ENCODE assay signal across 8 cellular contexts in genomic region chr14:93959239-93960107, GRCh38.
DNase-seq lines count a peak whose midpoint lies in the region; ATAC-seq and TF ChIP-seq lines count a peak whose summit lies in the region.

No MANE protein-coding gene starts in this region.

- TF ChIP-seq RAD21 in Ishikawa (IDR thresholded peaks at IDR 0.05; ENCODE audit: low read depth): peak; percentile 10; the same call in 1 of the 2 replicates

- no peak overlapping the region for H3K4me3 ChIP-seq in coronary artery
- H3K4me3 ChIP-seq in mucosa of rectum (ENCODE audit: low read length in 2 of 2): peak overlapping the region in 1 of 2 donors; percentile 20

- H3K9ac ChIP-seq in mucosa of rectum (ENCODE audit: low read depth in 1 of 2, low read length in 2 of 2): peak overlapping the region in 1 of 2 donors; percentile 24

- peak; percentile 100 for DNase-seq in ELR (ENCODE audit: low read depth)
- DNase-seq in activated CD4-positive, alpha-beta T cell treated with anti-CD3 and anti-CD28 coated beads for 24 hours (ENCODE audit: low read depth in 2 of 2): peak; percentile 84 to 89
- no peak for DNase-seq in coronary artery (ENCODE audit: low spot score)
- DNase-seq in stimulated activated naive CD4-positive, alpha-beta T cell treated with Interleukin-2 at 50 U/mL for 16 hours (lab: John Stamatoyannopoulos, UW): peak; percentile 96
- DNase-seq in globus pallidus (ENCODE audit: low spot score): no peak

- no peaks in the 10 kb centered on the region for H3K27me3 ChIP-seq in mucosa of rectum (ENCODE audit: control insufficient read depth in 2 of 2, insufficient read depth in 2 of 2, low read length in 2 of 2)

- TF ChIP-seq CTCF in coronary artery (IDR thresholded peaks at IDR 0.05): no peak

- ATAC-seq in GM21825 (IDR thresholded peaks at IDR 0.05; ENCODE audit: unreplicated experiment): peak; percentile 66

- TF ChIP-seq EP300 in Ishikawa (IDR thresholded peaks at IDR 0.05; ENCODE audit: borderline replicate concordance): peak; percentile 93

- H3K36me3 ChIP-seq in mucosa of rectum (ENCODE audit: control insufficient read depth in 2 of 2, insufficient read depth in 2 of 2, low read length in 2 of 2): no peaks in the 10 kb centered on the region

- peaks cover 16 to 38% of the 10 kb centered on the region in 2 donors for H3K4me1 ChIP-seq in mucosa of rectum (ENCODE audit: control insufficient read depth in 2 of 2, insufficient read depth in 2 of 2, low read length in 2 of 2)

- H3K27ac ChIP-seq in coronary artery (peak overlapping the region; percentile 19 to 27), mucosa of rectum (ENCODE audit: low read depth in 2 of 2, low read length in 2 of 2) (peak overlapping the region; percentile 30 to 83)

- no peaks in the 10 kb centered on the region for H3K9me3 ChIP-seq in mucosa of rectum (ENCODE audit: control insufficient read depth in 2 of 2, low read length in 2 of 2)

TF ChIP-seq in Ishikawa, 13 proteins besides CTCF, POLR2A, EP300 and RAD21:
- TF ChIP-seq TCF12 (IDR thresholded peaks at IDR 0.05; ENCODE audit: low read depth): peak; percentile 95
- TF ChIP-seq ZBTB7A (IDR thresholded peaks at IDR 0.05; ENCODE audit: low read depth): no peak
- TF ChIP-seq, protein P1, sequence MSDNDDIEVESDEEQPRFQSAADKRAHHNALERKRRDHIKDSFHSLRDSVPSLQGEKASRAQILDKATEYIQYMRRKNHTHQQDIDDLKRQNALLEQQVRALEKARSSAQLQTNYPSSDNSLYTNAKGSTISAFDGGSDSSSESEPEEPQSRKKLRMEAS (IDR thresholded peaks at IDR 0.05): no peak
- TF ChIP-seq, protein P2, sequence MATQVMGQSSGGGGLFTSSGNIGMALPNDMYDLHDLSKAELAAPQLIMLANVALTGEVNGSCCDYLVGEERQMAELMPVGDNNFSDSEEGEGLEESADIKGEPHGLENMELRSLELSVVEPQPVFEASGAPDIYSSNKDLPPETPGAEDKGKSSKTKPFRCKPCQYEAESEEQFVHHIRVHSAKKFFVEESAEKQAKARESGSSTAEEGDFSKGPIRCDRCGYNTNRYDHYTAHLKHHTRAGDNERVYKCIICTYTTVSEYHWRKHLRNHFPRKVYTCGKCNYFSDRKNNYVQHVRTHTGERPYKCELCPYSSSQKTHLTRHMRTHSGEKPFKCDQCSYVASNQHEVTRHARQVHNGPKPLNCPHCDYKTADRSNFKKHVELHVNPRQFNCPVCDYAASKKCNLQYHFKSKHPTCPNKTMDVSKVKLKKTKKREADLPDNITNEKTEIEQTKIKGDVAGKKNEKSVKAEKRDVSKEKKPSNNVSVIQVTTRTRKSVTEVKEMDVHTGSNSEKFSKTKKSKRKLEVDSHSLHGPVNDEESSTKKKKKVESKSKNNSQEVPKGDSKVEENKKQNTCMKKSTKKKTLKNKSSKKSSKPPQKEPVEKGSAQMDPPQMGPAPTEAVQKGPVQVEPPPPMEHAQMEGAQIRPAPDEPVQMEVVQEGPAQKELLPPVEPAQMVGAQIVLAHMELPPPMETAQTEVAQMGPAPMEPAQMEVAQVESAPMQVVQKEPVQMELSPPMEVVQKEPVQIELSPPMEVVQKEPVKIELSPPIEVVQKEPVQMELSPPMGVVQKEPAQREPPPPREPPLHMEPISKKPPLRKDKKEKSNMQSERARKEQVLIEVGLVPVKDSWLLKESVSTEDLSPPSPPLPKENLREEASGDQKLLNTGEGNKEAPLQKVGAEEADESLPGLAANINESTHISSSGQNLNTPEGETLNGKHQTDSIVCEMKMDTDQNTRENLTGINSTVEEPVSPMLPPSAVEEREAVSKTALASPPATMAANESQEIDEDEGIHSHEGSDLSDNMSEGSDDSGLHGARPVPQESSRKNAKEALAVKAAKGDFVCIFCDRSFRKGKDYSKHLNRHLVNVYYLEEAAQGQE (IDR thresholded peaks at IDR 0.05; ENCODE audit: low read depth): no peak
- no peak for TF ChIP-seq CREB1 (IDR thresholded peaks at IDR 0.05; ENCODE audit: low read depth)
- no peak for TF ChIP-seq YY1 (IDR thresholded peaks at IDR 0.05; ENCODE audit: low read depth)
- TF ChIP-seq EGR1 (IDR thresholded peaks at IDR 0.05): peak; percentile 64
- no peak for TF ChIP-seq TAF1 (IDR thresholded peaks at IDR 0.05; ENCODE audit: low read depth)
- peak; percentile 85 for TF ChIP-seq USF1 (IDR thresholded peaks at IDR 0.05)
- peak; percentile 86 for TF ChIP-seq NFIC (IDR thresholded peaks at IDR 0.05)
- peak; percentile 65; the same call in 1 of the 2 replicates for TF ChIP-seq FOXM1 (IDR thresholded peaks at IDR 0.05; ENCODE audit: borderline replicate concordance, low read depth)
- peak; percentile 41; the same call in 1 of the 2 replicates for TF ChIP-seq CEBPB (IDR thresholded peaks at IDR 0.05)
- TF ChIP-seq TEAD4 (IDR thresholded peaks at IDR 0.05): peak; percentile 74

Comparison
In these comparisons a context has a peak if more than half of its experiments do, and no peak if none do; other contexts are left out.
1. DNase-seq: peak in ELR (single experiment), activated CD4-positive, alpha-beta T cell treated with anti-CD3 and anti-CD28 coated beads for 24 hours (2 of 2) and stimulated activated naive CD4-positive, alpha-beta T cell treated with Interleukin-2 at 50 U/mL for 16 hours (single experiment); none in coronary artery (single experiment) and globus pallidus (single experiment).